Comparison of ENCODE assay signal across 1 cellular context in genomic region chr7:96322847-96323461, GRCh38.
TF ChIP-seq lines count a peak whose summit lies in the region.

No MANE protein-coding gene starts in this region.

TF ChIP-seq in GM23338, 12 proteins besides CTCF, POLR2A, EP300 and RAD21 (continued from another document):
- TF ChIP-seq REST (IDR thresholded peaks at IDR 0.05; ENCODE audit: unreplicated experiment) (no peak), ZNF114 (CRISPR knock-in tag; IDR thresholded peaks at IDR 0.05) (no peak), ZNF331 (CRISPR knock-in tag; IDR thresholded peaks at IDR 0.05; ENCODE audit: low read depth) (no peak), NANOG (IDR thresholded peaks at IDR 0.05; ENCODE audit: borderline replicate concordance) (no peak)
TF ChIP-seq in GM23338: peak in this region for 0.
